23 cellular contexts compared by ENCODE assay signal in the genomic region with DNA sequence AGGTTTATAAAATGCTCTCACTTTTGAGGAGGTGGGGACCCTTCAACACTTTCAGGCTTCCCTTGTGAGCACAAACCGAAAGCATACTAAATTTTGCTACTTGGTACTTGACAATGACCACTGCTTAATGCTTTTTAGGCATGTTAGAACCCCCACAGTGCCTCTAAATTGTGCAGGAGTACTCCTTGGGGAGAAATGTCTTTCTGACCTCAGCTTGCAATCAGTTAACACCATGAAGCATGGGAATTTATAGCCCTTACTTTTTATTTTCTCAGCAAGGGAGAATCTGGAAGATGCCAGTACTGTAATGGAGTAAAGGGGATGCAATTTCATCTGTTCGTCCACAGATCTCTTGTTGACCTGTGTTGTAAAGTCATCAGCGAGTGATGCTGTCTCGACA.
"Had no signal": no experiment of that assay in that cellular context is flagged by ENCODE, and none has a peak within 500 bp of the region (broad histone marks: within the 10 kb centered on the region; RNA-seq: fewer than 3 reads in every experiment).

No MANE protein-coding gene starts in this region.

- H3K27ac Mint-ChIP-seq: IgD-negative memory B cell had no signal

- H3K4me3 Mint-ChIP-seq: IgD-negative memory B cell had no signal

- H3K27ac ChIP-seq: HL-60, KMS-11, PC-9, Peyer's patch, SJCRH30 had no signal

- H2AFZ ChIP-seq: PC-9 had no signal

- H3K27me3 ChIP-seq: MG63, Peyer's patch, SJCRH30 had no signal

- ATAC-seq: K562, Right ventricle myocardium inferior, SK-N-SH treated with all-trans-retinoic acid at 6 μM for 48 hours had no signal

- H3K4me2 ChIP-seq: KMS-11, PC-9 had no signal

- H3K4me1 Mint-ChIP-seq: IgD-negative memory B cell had no signal

- H3K9ac ChIP-seq: KMS-11 had no signal

- H3K36me3 ChIP-seq: MG63, Peyer's patch, SJCRH30 had no signal

- H3K4me1 ChIP-seq: Peyer's patch, SJCRH30 had no signal

- H3K4me3 ChIP-seq: K562, MG63, PC-9, Peyer's patch, SJCRH30 had no signal

- DNase-seq: MG63, NCI-H1092 treated with DMSO at 0.1 percent for 48 hours, NCI-H1436 treated with DMSO at 0.1 percent for 48 hours, NCI-H1694, NCI-H187 treated with DMSO at 0.1 percent for 48 hours, NCI-H2029 treated with DMSO at 0.1 percent for 48 hours, NCI-H2171 treated with DMSO at 0.1 percent for 48 hours, NCI-H345, NCI-H446 treated with DMSO at 0.1 percent for 48 hours, NCI-H510A treated with DMSO at 0.1 percent for 48 hours, NCI-H526, NCI-H748 treated with DMSO at 0.1 percent for 48 hours, PC-9, Peyer's patch, SHP77 treated with DMSO at 0.1 percent for 48 hours, SJCRH30, T-helper 1 cell had no signal

- H3K36me3 Mint-ChIP-seq: IgD-negative memory B cell had no signal

- H3K9me3 ChIP-seq: MG63, SJCRH30 had no signal
